ENCODE assay signal across 8 cellular contexts in the genomic region with DNA sequence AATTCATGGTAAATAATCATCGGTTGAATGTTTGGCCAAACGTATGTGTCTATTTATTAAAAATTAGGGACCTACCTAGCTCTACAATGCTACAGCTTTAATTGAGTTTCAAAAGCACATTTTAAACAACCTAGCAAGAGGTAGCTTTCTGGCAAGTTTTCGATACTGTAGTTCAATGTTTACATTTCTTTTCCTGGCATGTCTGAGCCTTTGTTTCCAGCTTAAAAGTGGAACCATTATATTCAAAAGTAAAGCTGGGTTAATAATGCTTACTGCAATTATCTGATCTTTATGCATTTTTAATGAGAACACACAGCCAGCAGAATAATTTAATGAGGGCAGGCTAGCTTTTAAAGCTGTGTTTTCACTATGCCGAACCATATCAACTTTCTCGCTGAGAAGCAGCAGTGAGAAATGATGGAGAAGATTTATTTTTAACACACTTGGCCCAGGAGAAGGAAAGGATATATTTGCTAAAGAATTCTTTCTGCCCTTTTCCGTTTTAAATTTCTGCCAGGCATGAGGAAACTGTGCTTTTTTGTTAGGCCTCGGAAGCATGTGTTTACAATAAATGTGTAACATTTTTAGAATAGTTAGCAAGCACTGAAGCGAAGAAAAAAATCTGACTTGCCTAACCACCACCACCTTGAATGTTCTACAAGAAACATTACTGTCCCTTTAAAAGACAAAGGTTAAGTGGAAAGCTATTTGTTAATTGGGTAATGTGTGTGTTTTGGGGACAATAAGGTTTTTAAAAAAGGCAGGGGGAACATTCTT. TPM values are rescaled to one million over a fixed set of nuclear protein-coding genes. Genes with fewer than 3 reads are reported as not detected.
DNase-seq lines count a peak whose midpoint lies in the region; ATAC-seq lines count a peak whose summit lies in the region.

No MANE protein-coding gene starts in this region.

- H3K27me3 Mint-ChIP-seq in stimulated activated naive CD8-positive, alpha-beta T cell treated with anti-CD3 and anti-CD28 coated beads, Interleukin-15, Interleukin-2, amounts not matched to agents 100 ng/mL and 50 ng/mL, for 24 hours: no peaks in the 10 kb centered on the region
- H3K27me3 Mint-ChIP-seq in activated CD4-positive, alpha-beta memory T cell treated with anti-CD3 and anti-CD28 coated beads for 36 hours: no peaks in the 10 kb centered on the region
- no peaks in the 10 kb centered on the region for H3K27me3 Mint-ChIP-seq in stimulated activated memory B cell treated with anti-CD40 and anti-IgM and Interleukin-4, amounts not matched to agents 10 μg/mL and 1 μg/mL and 100 μg/mL, for 72 hours

- DNase-seq in stimulated activated naive CD8-positive, alpha-beta T cell treated with anti-CD3 and anti-CD28 coated beads, Interleukin-15, Interleukin-2, amounts not matched to agents 100 U/mL and 50 U/mL, for 24 hours: no peak
- DNase-seq in activated CD4-positive, alpha-beta memory T cell treated with anti-CD3 and anti-CD28 coated beads for 36 hours: no peak
- DNase-seq in D341Med (ENCODE audit: low spot score): no peak
- no peak for DNase-seq in mesenteric fat pad (ENCODE audit: low spot score)
- DNase-seq in activated CD4-positive, CD25-positive, alpha-beta regulatory T cell treated with anti-CD3 and anti-CD28 coated beads, Interleukin-2, amount 50 U/mL, for 72 hours: no peak

- H3K4me3 ChIP-seq in iPS-18c (ENCODE audit: insufficient read depth, low read depth, low read length): peak overlapping the region; percentile 12

- intact Hi-C loops in activated CD4-positive, alpha-beta memory T cell treated with anti-CD3 and anti-CD28 coated beads for 36 hours (cut with micrococcal nuclease): loop anchor here (1.0 to 10.0 kb wide), 8 partner anchors 13 to 1548 kb away; partner anchors contain the start of gene DNAJC3

- CTCF ChIA-PET in activated CD4-positive, alpha-beta memory T cell treated with anti-CD3 and anti-CD28 coated beads for 36 hours (lab: Charles Lee): interaction anchor here (0.7 to 6.9 kb wide), 13 partner anchors 9 to 136 kb away, joined by 3 to 91 read pairs (median 5); no protein-coding TSS in a partner anchor

- peak overlapping the region; percentile 89 for H3K4me3 Mint-ChIP-seq in stimulated activated naive CD8-positive, alpha-beta T cell treated with anti-CD3 and anti-CD28 coated beads, Interleukin-15, Interleukin-2, amounts not matched to agents 100 ng/mL and 50 ng/mL, for 24 hours
- peak overlapping the region; percentile 81 for H3K4me3 Mint-ChIP-seq in activated CD4-positive, alpha-beta memory T cell treated with anti-CD3 and anti-CD28 coated beads for 36 hours
- H3K4me3 Mint-ChIP-seq in stimulated activated memory B cell treated with anti-CD40 and anti-IgM and Interleukin-4, amounts not matched to agents 10 μg/mL and 1 μg/mL and 100 μg/mL, for 72 hours: peak overlapping the region; percentile 82

- no peak for ATAC-seq in stimulated activated naive CD8-positive, alpha-beta T cell treated with anti-CD3 and anti-CD28 coated beads, Interleukin-15, Interleukin-2, amounts not matched to agents 100 U/mL and 50 U/mL, for 24 hours
- no peak for ATAC-seq in stimulated activated memory B cell treated with anti-CD40 and anti-IgM and Interleukin-4, amounts not matched to agents 10 μg/mL and 1 μg/mL and 100 μg/mL, for 72 hours

- peak overlapping the region; percentile 89 for H3K27ac Mint-ChIP-seq in stimulated activated naive CD8-positive, alpha-beta T cell treated with anti-CD3 and anti-CD28 coated beads, Interleukin-15, Interleukin-2, amounts not matched to agents 100 ng/mL and 50 ng/mL, for 24 hours
- peak overlapping the region; percentile 91 for H3K27ac Mint-ChIP-seq in activated CD4-positive, alpha-beta memory T cell treated with anti-CD3 and anti-CD28 coated beads for 36 hours
- H3K27ac Mint-ChIP-seq in stimulated activated memory B cell treated with anti-CD40 and anti-IgM and Interleukin-4, amounts not matched to agents 10 μg/mL and 1 μg/mL and 100 μg/mL, for 72 hours: peak overlapping the region; percentile 79

- H3K36me3 Mint-ChIP-seq in stimulated activated naive CD8-positive, alpha-beta T cell treated with anti-CD3 and anti-CD28 coated beads, Interleukin-15, Interleukin-2, amounts not matched to agents 100 ng/mL and 50 ng/mL, for 24 hours (ENCODE audit: low read depth): no peaks in the 10 kb centered on the region
- H3K36me3 Mint-ChIP-seq in activated CD4-positive, alpha-beta memory T cell treated with anti-CD3 and anti-CD28 coated beads for 36 hours: no peaks in the 10 kb centered on the region
- H3K36me3 Mint-ChIP-seq in stimulated activated memory B cell treated with anti-CD40 and anti-IgM and Interleukin-4, amounts not matched to agents 10 μg/mL and 1 μg/mL and 100 μg/mL, for 72 hours: no peaks in the 10 kb centered on the region

- POLR2A ChIA-PET in activated CD4-positive, alpha-beta memory T cell treated with anti-CD3 and anti-CD28 coated beads for 36 hours (lab: Charles Lee): interaction anchor here (1.0 to 5.8 kb wide), 7 partner anchors 9 to 212 kb away, joined by 3 to 56 read pairs (median 5); partner anchors contain the start of gene RAP2A

- peaks cover 58% of the 10 kb centered on the region for H3K4me1 Mint-ChIP-seq in stimulated activated naive CD8-positive, alpha-beta T cell treated with anti-CD3 and anti-CD28 coated beads, Interleukin-15, Interleukin-2, amounts not matched to agents 100 ng/mL and 50 ng/mL, for 24 hours (ENCODE audit: low read depth)
- peaks cover 41% of the 10 kb centered on the region for H3K4me1 Mint-ChIP-seq in activated CD4-positive, alpha-beta memory T cell treated with anti-CD3 and anti-CD28 coated beads for 36 hours (ENCODE audit: low read depth)
- H3K4me1 Mint-ChIP-seq in stimulated activated memory B cell treated with anti-CD40 and anti-IgM and Interleukin-4, amounts not matched to agents 10 μg/mL and 1 μg/mL and 100 μg/mL, for 72 hours: peaks cover 46% of the 10 kb centered on the region

- H3K9me3 ChIP-seq in iPS-18c (ENCODE audit: control insufficient read depth, insufficient read depth, low read length): no peaks in the 10 kb centered on the region

- H3K9me3 Mint-ChIP-seq in stimulated activated naive CD8-positive, alpha-beta T cell treated with anti-CD3 and anti-CD28 coated beads, Interleukin-15, Interleukin-2, amounts not matched to agents 100 ng/mL and 50 ng/mL, for 24 hours: no peaks in the 10 kb centered on the region
- H3K9me3 Mint-ChIP-seq in activated CD4-positive, alpha-beta memory T cell treated with anti-CD3 and anti-CD28 coated beads for 36 hours: no peaks in the 10 kb centered on the region
- no peaks in the 10 kb centered on the region for H3K9me3 Mint-ChIP-seq in stimulated activated memory B cell treated with anti-CD40 and anti-IgM and Interleukin-4, amounts not matched to agents 10 μg/mL and 1 μg/mL and 100 μg/mL, for 72 hours

RNA-seq across cellular contexts. Expression of gene MBNL2, which starts 1.0 kb away (rescaled TPM):
- total RNA-seq in activated CD4-positive, alpha-beta memory T cell treated with anti-CD3 and anti-CD28 coated beads for 36 hours: 10 to 100 TPM; 23.4 to 24.6 TPM
- total RNA-seq in mesenteric fat pad: 80.0 TPM
